In genomic region chr5:57033103-57033502, GRCh38 we compare ENCODE assay signal across 25 cellular contexts.
DNase-seq lines count a peak whose midpoint lies in the region; ATAC-seq and TF ChIP-seq lines count a peak whose summit lies in the region.
"Had no signal": no experiment of that assay in that cellular context is flagged by ENCODE, and none has a peak within 500 bp of the region (broad histone marks: within the 10 kb centered on the region; RNA-seq: fewer than 3 reads in every experiment).

No MANE protein-coding gene starts in this region.

- no peak overlapping the region for H3K4me3 ChIP-seq in upper lobe of left lung
- H3K4me3 ChIP-seq: BLaER1 treated with 17β-estradiol and CSF1 and Interleukin-3, amounts not matched to agents 10 nM and 100 nM; heart left ventricle; lung had no signal

- H3K4me1 ChIP-seq in upper lobe of left lung: no peaks in the 10 kb centered on the region
- H3K4me1 ChIP-seq: heart left ventricle had no signal

- H3K27ac ChIP-seq in upper lobe of left lung: no peak overlapping the region
- H3K27ac ChIP-seq: BLaER1 treated with 17β-estradiol and CSF1 and Interleukin-3, amounts not matched to agents 10 nM and 100 nM; heart left ventricle had no signal

- no peaks in the 10 kb centered on the region for H3K27me3 ChIP-seq in upper lobe of left lung
- H3K27me3 ChIP-seq: BLaER1 treated with 17β-estradiol and CSF1 and Interleukin-3, amounts not matched to agents 10 nM and 100 nM had no signal

- TF ChIP-seq CTCF in upper lobe of left lung (IDR thresholded peaks at IDR 0.05): no peak

- H3K9me3 Mint-ChIP-seq in stimulated activated effector memory CD8-positive, alpha-beta T cell treated with anti-CD3 and anti-CD28 coated beads, Interleukin-12 subunit alpha, Interleukin-12 subunit beta, amount 100 ng/mL, for 72 hours: no peaks in the 10 kb centered on the region

- TF ChIP-seq POLR2A in upper lobe of left lung (IDR thresholded peaks at IDR 0.05): no peak

- H3K36me3 ChIP-seq in upper lobe of left lung: no peaks in the 10 kb centered on the region
- H3K36me3 ChIP-seq: BLaER1 treated with 17β-estradiol and CSF1 and Interleukin-3, amounts not matched to agents 10 nM and 100 nM; heart left ventricle had no signal

- ATAC-seq in esophagus mucosa (peak; percentile 87), GM18502 (IDR thresholded peaks at IDR 0.05; ENCODE audit: poor library complexity, unreplicated experiment) (no peak), upper lobe of left lung (ENCODE audit: low FRiP score in 2 of 2) (no peak)
- no peak for ATAC-seq in stimulated activated effector memory CD8-positive, alpha-beta T cell treated with anti-CD3 and anti-CD28 coated beads, Interleukin-12 subunit alpha, Interleukin-12 subunit beta, amount 100 ng/mL, for 72 hours
- ATAC-seq: heart left ventricle; natural killer cell treated with Interleukin-12 subunit alpha and Interleukin-12 subunit beta and Interleukin-15 and Interleukin-18, amount 100 ng/mL, for 72 hours had no signal

- DNase-seq in Caki2 (ENCODE audit: low read depth) (peak; percentile 37), NCI-H2029 treated with DMSO at 0.1 percent for 48 hours (lab: John Stamatoyannopoulos, UW) (peak; percentile 20), mucosa of gallbladder (ENCODE audit: low spot score) (peak; percentile 67), dedifferentiated amniotic fluid mesenchymal stem cell (ENCODE audit: extremely low spot score) (no peak), upper lobe of left lung (no peak)
- DNase-seq in stimulated activated effector memory CD8-positive, alpha-beta T cell treated with anti-CD3 and anti-CD28 coated beads, Interleukin-12 subunit alpha, Interleukin-12 subunit beta, amount 100 ng/mL, for 72 hours (ENCODE audit: low spot score in 2 of 2): no peak
- DNase-seq: activated CD4-positive, alpha-beta T cell treated with anti-CD3 and anti-CD28 coated beads, Interleukin-2, amount 50 U/mL, for 1 hour; amniotic stem cell; central memory CD4-positive, alpha-beta T cell; DMS 273 treated with DMSO at 0.1 percent for 48 hours; heart left ventricle; KG1; NCI-H1048; NCI-H2081 treated with DMSO at 0.1 percent for 48 hours; NCI-H524 treated with DMSO at 0.1 percent for 48 hours; posterior cingulate gyrus; SHP77 treated with DMSO at 0.1 percent for 48 hours; T-helper 1 cell; trophoblast cell had no signal

- H3K9me3 ChIP-seq in upper lobe of left lung: no peaks in the 10 kb centered on the region
- H3K9me3 ChIP-seq: BLaER1 treated with 17β-estradiol and CSF1 and Interleukin-3, amounts not matched to agents 10 nM and 100 nM; heart left ventricle had no signal

- no peaks in the 10 kb centered on the region for H3K36me3 Mint-ChIP-seq in stimulated activated effector memory CD8-positive, alpha-beta T cell treated with anti-CD3 and anti-CD28 coated beads, Interleukin-12 subunit alpha, Interleukin-12 subunit beta, amount 100 ng/mL, for 72 hours

- TF ChIP-seq EP300 in upper lobe of left lung (IDR thresholded peaks at IDR 0.05): no peak

- H3K27ac Mint-ChIP-seq in stimulated activated effector memory CD8-positive, alpha-beta T cell treated with anti-CD3 and anti-CD28 coated beads, Interleukin-12 subunit alpha, Interleukin-12 subunit beta, amount 100 ng/mL, for 72 hours: no peak overlapping the region
- H3K27ac Mint-ChIP-seq: natural killer cell treated with Interleukin-12 subunit alpha and Interleukin-12 subunit beta and Interleukin-15 and Interleukin-18, amount 100 ng/mL, for 72 hours; stimulated activated naive CD8-positive, alpha-beta T cell treated with anti-CD3 and anti-CD28 coated beads, Interleukin-15, Interleukin-2, amounts not matched to agents 100 ng/mL and 50 ng/mL, for 24 hours had no signal

- in situ Hi-C loops in Caki2 (cut with HindIII; ENCODE audit: low pct_unique_long_range_greater_than_20kb, low sequenced_read_pairs): no loop called here

- peaks cover 16% of the 10 kb centered on the region for H3K4me1 Mint-ChIP-seq in stimulated activated effector memory CD8-positive, alpha-beta T cell treated with anti-CD3 and anti-CD28 coated beads, Interleukin-12 subunit alpha, Interleukin-12 subunit beta, amount 100 ng/mL, for 72 hours

- H3K4me3 Mint-ChIP-seq in stimulated activated effector memory CD8-positive, alpha-beta T cell treated with anti-CD3 and anti-CD28 coated beads, Interleukin-12 subunit alpha, Interleukin-12 subunit beta, amount 100 ng/mL, for 72 hours: no peak overlapping the region
- H3K4me3 Mint-ChIP-seq: natural killer cell treated with Interleukin-12 subunit alpha and Interleukin-12 subunit beta and Interleukin-15 and Interleukin-18, amount 100 ng/mL, for 72 hours; stimulated activated naive CD8-positive, alpha-beta T cell treated with anti-CD3 and anti-CD28 coated beads, Interleukin-15, Interleukin-2, amounts not matched to agents 100 ng/mL and 50 ng/mL, for 24 hours had no signal

Comparison
In these comparisons a context has a peak if more than half of its experiments do, and no peak if none do; other contexts are left out.
1. DNase-seq: peak in Caki2 (single experiment), NCI-H2029 treated with DMSO at 0.1 percent for 48 hours (single experiment) and mucosa of gallbladder (single experiment); none in dedifferentiated amniotic fluid mesenchymal stem cell (single experiment), stimulated activated effector memory CD8-positive, alpha-beta T cell treated with anti-CD3 and anti-CD28 coated beads, Interleukin-12 subunit alpha, Interleukin-12 subunit beta, amount 100 ng/mL, for 72 hours (0 of 2) and upper lobe of left lung (0 of 2).